Comparison of ENCODE assay signal across 9 cellular contexts in the genomic region with DNA sequence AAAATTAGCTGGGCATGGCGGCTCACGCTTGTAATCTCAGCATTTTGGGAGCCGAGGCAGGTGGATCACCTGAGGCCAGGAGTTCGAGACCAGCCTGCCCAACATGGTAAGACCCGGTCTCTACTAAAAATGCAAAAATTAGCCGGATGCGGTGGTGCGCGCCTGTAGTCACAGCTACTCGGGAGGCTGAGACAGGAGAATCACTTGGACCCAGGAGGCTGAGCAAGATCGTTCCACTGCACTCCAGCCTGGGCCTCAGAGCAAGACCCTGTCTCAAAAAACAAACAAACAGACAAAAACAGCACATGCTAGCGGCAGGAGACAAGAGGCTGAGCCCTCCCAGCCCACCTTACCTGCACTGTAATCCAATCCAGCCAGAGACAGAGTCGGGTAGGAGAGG. TPM values are rescaled to one million over a fixed set of nuclear protein-coding genes. Genes with fewer than 3 reads are reported as not detected.
A peak's percentile ranks its signal among the peaks of the same experiment; 100 is the strongest.
DNase-seq lines count a peak whose midpoint lies in the region; ATAC-seq, FAIRE-seq and TF ChIP-seq lines count a peak whose summit lies in the region.
"Had no signal": no experiment of that assay in that cellular context is flagged by ENCODE, and none has a peak within 500 bp of the region (broad histone marks: within the 10 kb centered on the region; RNA-seq: fewer than 3 reads in every experiment).

No MANE protein-coding gene starts in this region.

- POLR2A ChIA-PET in PC-3 (lab: Charles Lee; ENCODE audit: unreplicated experiment) (no interaction called here), endothelial cell of umbilical vein (lab: Charles Lee) (no interaction called here)

- no peaks in the 10 kb centered on the region for H3K9me1 ChIP-seq in endothelial cell of umbilical vein (replicated peaks; ENCODE audit: control insufficient read depth, extremely low read depth, insufficient read depth, low read length)

- H3K79me2 ChIP-seq in PC-3 (ENCODE audit: low read length) = peaks cover 29% of the 10 kb centered on the region
- H3K79me2 ChIP-seq in endothelial cell of umbilical vein (ENCODE audit: control insufficient read depth, insufficient read depth, low read length) = peaks cover 20% of the 10 kb centered on the region
- peaks cover 6% of the 10 kb centered on the region for H3K79me2 ChIP-seq in trophoblast cell (ENCODE audit: control insufficient read depth, insufficient read depth, low read length, poor library complexity)

- H3K9me3 ChIP-seq in ES-I3 (ENCODE audit: control insufficient read depth, insufficient read depth, low read length) = no peaks in the 10 kb centered on the region
- no peaks in the 10 kb centered on the region for H3K9me3 ChIP-seq in PC-3 (ENCODE audit: low read length)
- no peaks in the 10 kb centered on the region for H3K9me3 ChIP-seq in endothelial cell of umbilical vein (replicated peaks; ENCODE audit: control insufficient read depth, insufficient read depth, low read length)
- H3K9me3 ChIP-seq in trophoblast cell (ENCODE audit: insufficient read depth, low read depth, low read length) = peaks cover 1% of the 10 kb centered on the region

- no peak overlapping the region for H4K12ac ChIP-seq in trophoblast cell (ENCODE audit: low read depth, low read length)

- WGBS in trophoblast cell (ENCODE audit: extremely low coverage, insufficient coverage, insufficient read length) = no CpG with 5 or more reads among the region's 13 CpGs

- peak overlapping the region; percentile 88 for H3K4me3 ChIP-seq in PC-3 (ENCODE audit: low read length)
- peak overlapping the region in 1 of 3 experiments; percentile 63 for H3K4me3 ChIP-seq in endothelial cell of umbilical vein (replicated peaks in 1 of 3; ENCODE audit: insufficient read depth in 1 of 3, low read depth in 1 of 3, low read length in 3 of 3)
- H3K4me3 ChIP-seq in trophoblast cell (ENCODE audit: low read depth, low read length) = no peak overlapping the region

- peaks cover 7% of the 10 kb centered on the region for H3K79me1 ChIP-seq in trophoblast cell (ENCODE audit: low read length)

- dilution Hi-C loops in endothelial cell of umbilical vein (cut with MboI; ENCODE audit: extremely low pct_ligation_motif_present, low sequenced_read_pairs) = no loop called here

- TF ChIP-seq CTCF in PC-3 (conservative IDR thresholded peaks at IDR 0.05; ENCODE audit: low read depth, low read length) = no peak
- TF ChIP-seq CTCF in endothelial cell of umbilical vein (IDR thresholded peaks at IDR 0.05; ENCODE audit: extremely low read depth in 1 of 2, insufficient read depth in 1 of 2, low read depth in 1 of 2, low read length in 2 of 2) = no peak

- TF ChIP-seq POLR2A in endothelial cell of umbilical vein (IDR thresholded peaks at IDR 0.05; ENCODE audit: low read depth, low read length) = no peak

- H3K14ac ChIP-seq in trophoblast cell (ENCODE audit: low read length) = no peak overlapping the region

- H2BK5ac ChIP-seq in trophoblast cell (ENCODE audit: low read depth, low read length, poor library complexity) = no peak overlapping the region

- H4K20me1 ChIP-seq in PC-3 (ENCODE audit: low read length) = no peaks in the 10 kb centered on the region
- H4K20me1 ChIP-seq in endothelial cell of umbilical vein (replicated peaks; ENCODE audit: control insufficient read depth, extremely low read depth, insufficient read depth, low read length) = no peaks in the 10 kb centered on the region

- H2AFZ ChIP-seq in PC-3 (ENCODE audit: low read length) (peak overlapping the region; percentile 94), endothelial cell of umbilical vein (ENCODE audit: low read depth, low read length) (peak overlapping the region; percentile 93), trophoblast cell (ENCODE audit: insufficient read depth, low read length, poor library complexity) (no peak overlapping the region)

- H4K91ac ChIP-seq in trophoblast cell (ENCODE audit: low read depth, low read length) = no peak overlapping the region

- no peaks in the 10 kb centered on the region for H3F3A ChIP-seq in PC-3 (ENCODE audit: low read length, unreplicated experiment)

- H3K23ac ChIP-seq in trophoblast cell (ENCODE audit: low read length) = no peak overlapping the region

- no peak overlapping the region for H2AK5ac ChIP-seq in trophoblast cell (ENCODE audit: low read length)

- H3K27me3 ChIP-seq in PC-3 (ENCODE audit: low read length) (no peaks in the 10 kb centered on the region), endothelial cell of umbilical vein (ENCODE audit: control insufficient read depth in 2 of 2, insufficient read depth in 2 of 2, low read length in 2 of 2) (no peaks in the 10 kb centered on the region), trophoblast cell (ENCODE audit: insufficient read depth, low read length) (no peaks in the 10 kb centered on the region)

- no peak overlapping the region for H3K18ac ChIP-seq in trophoblast cell (ENCODE audit: low read length)

- FAIRE-seq in endothelial cell of umbilical vein (lab: Jason Lieb, UNC) = no peak
- FAIRE-seq: kidney had no signal

- ATAC-seq in PC-3 (no peak), HG02884 (IDR thresholded peaks at IDR 0.05; ENCODE audit: unreplicated experiment) (no peak), HG03469 (IDR thresholded peaks at IDR 0.05; ENCODE audit: unreplicated experiment) (no peak)

- H3K9ac ChIP-seq in ES-I3 (ENCODE audit: low read depth, low read length) (peak overlapping the region; percentile 75; the same call in 1 of the 2 replicates), PC-3 (ENCODE audit: low read length) (peak overlapping the region; percentile 63; the same call in 1 of the 2 replicates), endothelial cell of umbilical vein (replicated peaks; ENCODE audit: extremely low read depth, insufficient read depth, low read length) (no peak overlapping the region), trophoblast cell (ENCODE audit: low read length) (no peak overlapping the region)

- DNase-seq in PC-3 (no peak), endothelial cell of umbilical vein (ENCODE audit: low read depth, low spot score) (no peak), trophoblast cell (no peak), NAMALWA (ENCODE audit: low spot score) (no peak), kidney tubule cell (ENCODE audit: low spot score) (no peak)
- DNase-seq: kidney had no signal

- CTCF ChIA-PET in PC-3 (lab: Charles Lee) (interaction anchor here (1.0 kb wide), 1 partner anchor 52 kb away, joined by 4 read pairs; a partner anchor contains a TSS), endothelial cell of umbilical vein (lab: Charles Lee) (no interaction called here)

- H3K4me1 ChIP-seq in ES-I3 (ENCODE audit: insufficient read depth, low read length) = peaks cover 6% of the 10 kb centered on the region
- H3K4me1 ChIP-seq in PC-3 (ENCODE audit: insufficient read depth, low read length) = peaks cover 6% of the 10 kb centered on the region; the same call in 1 of the 2 replicates
- peaks cover 16% of the 10 kb centered on the region for H3K4me1 ChIP-seq in endothelial cell of umbilical vein (ENCODE audit: control insufficient read depth, extremely low read depth, insufficient read depth, low read length)
- H3K4me1 ChIP-seq in trophoblast cell (ENCODE audit: control insufficient read depth in 1 of 2, insufficient read depth in 2 of 2, low read length in 2 of 2) = peaks cover 11 to 12% of the 10 kb centered on the region in 2 experiments

- H3K9me2 ChIP-seq in PC-3 (replicated peaks; ENCODE audit: low read length) = no peaks in the 10 kb centered on the region

- BruUV-seq in PC-3 (replicated peaks; lab: Mats Ljungman, UMichigan) (no TSS peak), endothelial cell of umbilical vein (replicated peaks; lab: Mats Ljungman, UMichigan) (no TSS peak)

- no peak overlapping the region for H2BK120ac ChIP-seq in trophoblast cell (ENCODE audit: insufficient read depth, low read length, poor library complexity)

- intact Hi-C loops in PC-3 (cut with micrococcal nuclease) = loop anchor here (2.0 kb wide), 1 partner anchor 31 kb away; a partner anchor contains a TSS
- intact Hi-C loops in endothelial cell of umbilical vein (cut with micrococcal nuclease) = loop anchor here (2.0 kb wide), 1 partner anchor 43 kb away; a partner anchor contains a TSS

- H2BK12ac ChIP-seq in trophoblast cell (ENCODE audit: low read length) = no peak overlapping the region

- peak overlapping the region; percentile 100 for H3K4me2 ChIP-seq in PC-3 (ENCODE audit: low read length)
- peak overlapping the region; percentile 80 for H3K4me2 ChIP-seq in endothelial cell of umbilical vein (ENCODE audit: insufficient read depth, low read length)
- H3K4me2 ChIP-seq in trophoblast cell (ENCODE audit: low read length) = peak overlapping the region; percentile 81

- no peak overlapping the region for H4K8ac ChIP-seq in trophoblast cell (ENCODE audit: low read depth, low read length)

- H3K27ac ChIP-seq in PC-3 (ENCODE audit: low read length) = no peak overlapping the region
- H3K27ac ChIP-seq in endothelial cell of umbilical vein (ENCODE audit: insufficient read depth, low read depth, low read length) = no peak overlapping the region
- no peak overlapping the region for H3K27ac ChIP-seq in trophoblast cell (ENCODE audit: low read depth, low read length)

- no peak overlapping the region for H3K4ac ChIP-seq in trophoblast cell (ENCODE audit: low read depth, low read length)

- H3K36me3 ChIP-seq in ES-I3 (ENCODE audit: insufficient read depth, low read length) (no peaks in the 10 kb centered on the region), PC-3 (ENCODE audit: low read depth, low read length) (no peaks in the 10 kb centered on the region), endothelial cell of umbilical vein (ENCODE audit: control insufficient read depth in 2 of 2, extremely low read depth in 1 of 2, insufficient read depth in 2 of 2, low read length in 2 of 2) (peaks cover 0 to under 1% of the 10 kb centered on the region in 2 experiments), trophoblast cell (ENCODE audit: control insufficient read depth in 1 of 2, insufficient read depth in 2 of 2, low read length in 2 of 2) (peaks cover 2 to 9% of the 10 kb centered on the region in 2 experiments)

RNA-seq across cellular contexts. Expression of a gene that starts 1.1 kb away (rescaled TPM):
- total RNA-seq in PC-3 (2014; rRNA removed) (27.3 and 37.1 TPM in 2 replicates), endothelial cell of umbilical vein (17.7 and 26.6 TPM in 2 replicates)
- polyA plus RNA-seq in endothelial cell of umbilical vein = 28.3 and 32.4 TPM in 2 replicates
- 25.7 and 26.5 TPM in 2 replicates for polyA plus RNA-seq in endothelial cell of umbilical vein (2011; cell fraction: cytosol; rRNA removed)
- 17.0 and 17.1 TPM in 2 replicates for polyA plus RNA-seq in endothelial cell of umbilical vein (2011; cell fraction: nucleus; rRNA removed)
- polyA plus RNA-seq in endothelial cell of umbilical vein (2012) = 9.2 and 11.8 TPM in 2 replicates
- 17.7 and 20.7 TPM in 2 replicates for polyA minus RNA-seq in endothelial cell of umbilical vein
- 14.8 TPM for polyA minus RNA-seq in endothelial cell of umbilical vein (2011; cell fraction: cytosol; rRNA and poly(A)+ RNA removed)
- 4.9 and 7.0 TPM in 2 replicates for polyA minus RNA-seq in endothelial cell of umbilical vein (2011; cell fraction: nucleus; rRNA and poly(A)+ RNA removed)
- polyA plus RNA-seq in trophoblast cell (2013) = 25.6 and 29.1 TPM in 2 replicates

RNA-seq across cellular contexts. Expression of a gene that starts 30.8 kb away (rescaled TPM):
- total RNA-seq in PC-3 (2014; rRNA removed) (12.8 and 16.1 TPM in 2 replicates), endothelial cell of umbilical vein (34.2 and 36.8 TPM in 2 replicates)
- polyA plus RNA-seq in endothelial cell of umbilical vein = 55.3 and 65.2 TPM in 2 replicates
- polyA plus RNA-seq in endothelial cell of umbilical vein (2011; cell fraction: cytosol; rRNA removed) = 37.7 and 41.6 TPM in 2 replicates
- polyA plus RNA-seq in endothelial cell of umbilical vein (2011; cell fraction: nucleus; rRNA removed) = 46.0 and 52.0 TPM in 2 replicates
- 38.0 and 54.5 TPM in 2 replicates for polyA plus RNA-seq in endothelial cell of umbilical vein (2012)
- polyA minus RNA-seq in endothelial cell of umbilical vein = 34.7 and 36.8 TPM in 2 replicates
- polyA minus RNA-seq in endothelial cell of umbilical vein (2011; cell fraction: cytosol; rRNA and poly(A)+ RNA removed) = 3.8 TPM
- polyA minus RNA-seq in endothelial cell of umbilical vein (2011; cell fraction: nucleus; rRNA and poly(A)+ RNA removed) = 9.4 and 12.8 TPM in 2 replicates
- polyA plus RNA-seq in trophoblast cell (2013) = 13.3 and 13.9 TPM in 2 replicates

RNA-seq across cellular contexts. Expression of a gene that starts 31.4 kb away (rescaled TPM):
- total RNA-seq in PC-3 (2014; rRNA removed) (138 and 154 TPM in 2 replicates), endothelial cell of umbilical vein (121 and 123 TPM in 2 replicates)
- polyA plus RNA-seq in endothelial cell of umbilical vein = 97.7 and 108 TPM in 2 replicates
- polyA plus RNA-seq in endothelial cell of umbilical vein (2011; cell fraction: cytosol; rRNA removed) = 104 and 109 TPM in 2 replicates
- polyA plus RNA-seq in endothelial cell of umbilical vein (2011; cell fraction: nucleus; rRNA removed) = 80.0 and 93.4 TPM in 2 replicates
- 102 and 108 TPM in 2 replicates for polyA plus RNA-seq in endothelial cell of umbilical vein (2012)
- polyA minus RNA-seq in endothelial cell of umbilical vein = 121 and 135 TPM in 2 replicates
- 94.9 TPM for polyA minus RNA-seq in endothelial cell of umbilical vein (2011; cell fraction: cytosol; rRNA and poly(A)+ RNA removed)
- polyA minus RNA-seq in endothelial cell of umbilical vein (2011; cell fraction: nucleus; rRNA and poly(A)+ RNA removed) = 29.3 and 48.0 TPM in 2 replicates
- polyA plus RNA-seq in trophoblast cell (2013) = 62.5 and 63.2 TPM in 2 replicates

RNA-seq across cellular contexts. Expression of a gene that starts 43.4 kb away (rescaled TPM):
- total RNA-seq in PC-3 (2014; rRNA removed) = 29.6 TPM in 2 replicates
- 28.0 and 29.5 TPM in 2 replicates for total RNA-seq in endothelial cell of umbilical vein
- polyA plus RNA-seq in endothelial cell of umbilical vein = 27.7 and 28.0 TPM in 2 replicates
- 13.1 and 15.9 TPM in 2 replicates for polyA plus RNA-seq in endothelial cell of umbilical vein (2011; cell fraction: cytosol; rRNA removed)
- polyA plus RNA-seq in endothelial cell of umbilical vein (2011; cell fraction: nucleus; rRNA removed) = 125 and 138 TPM in 2 replicates
- 15.3 and 16.1 TPM in 2 replicates for polyA plus RNA-seq in endothelial cell of umbilical vein (2012)
- polyA minus RNA-seq in endothelial cell of umbilical vein = 12.8 and 20.8 TPM in 2 replicates
- polyA minus RNA-seq in endothelial cell of umbilical vein (2011; cell fraction: cytosol; rRNA and poly(A)+ RNA removed) = 11.4 TPM
- polyA minus RNA-seq in endothelial cell of umbilical vein (2011; cell fraction: nucleus; rRNA and poly(A)+ RNA removed) = 18.4 and 31.4 TPM in 2 replicates
- 11.5 and 11.6 TPM in 2 replicates for polyA plus RNA-seq in trophoblast cell (2013)

RNA-seq across cellular contexts. Expression of a gene that starts 51.7 kb away (rescaled TPM):
- 44.1 and 60.4 TPM in 2 replicates for total RNA-seq in PC-3 (2014; rRNA removed)
- total RNA-seq in endothelial cell of umbilical vein = 55.8 and 58.8 TPM in 2 replicates
- polyA plus RNA-seq in endothelial cell of umbilical vein = 77.5 and 91.9 TPM in 2 replicates
- polyA plus RNA-seq in endothelial cell of umbilical vein (2011; cell fraction: cytosol; rRNA removed) = 39.7 and 56.0 TPM in 2 replicates
- polyA plus RNA-seq in endothelial cell of umbilical vein (2011; cell fraction: nucleus; rRNA removed) = 277 and 325 TPM in 2 replicates
- polyA plus RNA-seq in endothelial cell of umbilical vein (2012) = 39.9 and 52.4 TPM in 2 replicates
- polyA minus RNA-seq in endothelial cell of umbilical vein = 26.6 and 38.9 TPM in 2 replicates
- polyA minus RNA-seq in endothelial cell of umbilical vein (2011; cell fraction: cytosol; rRNA and poly(A)+ RNA removed) = 84.7 TPM
- polyA minus RNA-seq in endothelial cell of umbilical vein (2011; cell fraction: nucleus; rRNA and poly(A)+ RNA removed) = 27.8 and 31.7 TPM in 2 replicates
- polyA plus RNA-seq in trophoblast cell (2013) = 60.0 and 65.8 TPM in 2 replicates

Comparison
In these comparisons a context has a peak if more than half of its experiments do, and no peak if none do; other contexts are left out.
1. H3K9ac ChIP-seq: peak in ES-I3 (single experiment) and PC-3 (single experiment); none in endothelial cell of umbilical vein (single experiment) and trophoblast cell (single experiment).
2. Peak in every context shown above with its lines, with median percentiles within 50 percentile points of each other: H3K4me2 ChIP-seq.